19 cellular contexts compared by ENCODE assay signal in the genomic region with DNA sequence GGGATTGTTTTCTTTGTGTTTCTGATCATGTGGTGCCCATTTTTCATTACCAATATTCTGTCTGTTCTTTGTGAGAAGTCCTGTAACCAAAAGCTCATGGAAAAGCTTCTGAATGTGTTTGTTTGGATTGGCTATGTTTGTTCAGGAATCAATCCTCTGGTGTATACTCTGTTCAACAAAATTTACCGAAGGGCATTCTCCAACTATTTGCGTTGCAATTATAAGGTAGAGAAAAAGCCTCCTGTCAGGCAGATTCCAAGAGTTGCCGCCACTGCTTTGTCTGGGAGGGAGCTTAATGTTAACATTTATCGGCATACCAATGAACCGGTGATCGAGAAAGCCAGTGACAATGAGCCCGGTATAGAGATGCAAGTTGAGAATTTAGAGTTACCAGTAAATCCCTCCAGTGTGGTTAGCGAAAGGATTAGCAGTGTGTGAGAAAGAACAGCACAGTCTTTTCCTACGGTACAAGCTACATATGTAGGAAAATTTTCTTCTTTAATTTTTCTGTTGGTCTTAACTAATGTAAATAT.
DNase-seq lines count a peak whose midpoint lies in the region; ATAC-seq, FAIRE-seq and TF ChIP-seq lines count a peak whose summit lies in the region.
"Had no signal": no experiment of that assay in that cellular context is flagged by ENCODE, and none has a peak within 500 bp of the region (broad histone marks: within the 10 kb centered on the region; RNA-seq: fewer than 3 reads in every experiment).

No MANE protein-coding gene starts in this region.

- TF ChIP-seq EP300 in HepG2 (IDR thresholded peaks at IDR 0.05; ENCODE audit: low read depth in 2 of 2, low read length in 2 of 2) = no peak
- no peak for TF ChIP-seq EP300 in HepG2 (CRISPR knock-in tag; IDR thresholded peaks at IDR 0.05; ENCODE audit: borderline replicate concordance)
- no peak for TF ChIP-seq EP300 in upper lobe of left lung (IDR thresholded peaks at IDR 0.05)

- H3K9me3 ChIP-seq in HepG2 (ENCODE audit: low read length) = no peaks in the 10 kb centered on the region
- no peaks in the 10 kb centered on the region for H3K9me3 ChIP-seq in right lobe of liver
- no peaks in the 10 kb centered on the region for H3K9me3 ChIP-seq in iPS-18a (ENCODE audit: control insufficient read depth, low read depth, low read length)
- H3K9me3 ChIP-seq in small intestine (ENCODE audit: control insufficient read depth, low read depth) = no peaks in the 10 kb centered on the region
- H3K9me3 ChIP-seq in upper lobe of left lung = no peaks in the 10 kb centered on the region
- H3K9me3 ChIP-seq: Peyer's patch had no signal

- POLR2A ChIA-PET in HepG2 (lab: Yijun Ruan, JAX) = no interaction called here
- POLR2A ChIA-PET in WTC11 (lab: Charles Lee) = no interaction called here

- H3K79me2 ChIP-seq in HepG2 (ENCODE audit: insufficient read depth, low read length) = no peaks in the 10 kb centered on the region

- in situ Hi-C loops in HepG2 (cut with HindIII; ENCODE audit: extremely low pct_ligation_motif_present, low pct_unique_long_range_greater_than_20kb) = no loop called here

- TF ChIP-seq RAD21 in HepG2 (CRISPR knock-in tag; IDR thresholded peaks at IDR 0.05) = no peak

- peak; percentile 54 for DNase-seq in HepG2 (ENCODE audit: low spot score)
- no peak for DNase-seq in right lobe of liver
- DNase-seq in WTC11 (ENCODE audit: low spot score) = no peak
- DNase-seq in small intestine = no peak
- DNase-seq in D341Med (ENCODE audit: low spot score) = no peak
- DNase-seq in upper lobe of left lung = no peak
- DNase-seq: EL, Kasumi-1, NCI-H1105, NCI-H187 treated with DMSO at 0.1 percent for 48 hours, NCI-H2171, NCI-H446 treated with DMSO at 0.1 percent for 48 hours, NCI-H774, Peyer's patch had no signal

- no peaks in the 10 kb centered on the region for H3K36me3 Mint-ChIP-seq in WTC11
- H3K36me3 Mint-ChIP-seq: IgD-negative memory B cell had no signal

- BruUV-seq in HepG2 (replicated peaks; lab: Mats Ljungman, UMichigan) = no TSS peak

- FAIRE-seq in HepG2 (lab: Jason Lieb, UNC) (no peak), small intestine (lab: Jason Lieb, UNC) (no peak)

- H4K20me1 ChIP-seq in HepG2 (ENCODE audit: insufficient read depth, low read length) = no peaks in the 10 kb centered on the region

- peaks cover 12% of the 10 kb centered on the region; the same call in 1 of the 2 replicates for H3K4me1 ChIP-seq in HepG2 (ENCODE audit: insufficient read depth, low read length)
- H3K4me1 ChIP-seq in right lobe of liver = no peaks in the 10 kb centered on the region
- peaks cover 39% of the 10 kb centered on the region for H3K4me1 ChIP-seq in iPS-18a (ENCODE audit: control insufficient read depth, low read depth, low read length)
- no peaks in the 10 kb centered on the region for H3K4me1 ChIP-seq in small intestine (ENCODE audit: control insufficient read depth in 2 of 2, insufficient read depth in 1 of 2, low read depth in 1 of 2, low read length in 1 of 2)
- H3K4me1 ChIP-seq in upper lobe of left lung = no peaks in the 10 kb centered on the region
- H3K4me1 ChIP-seq: Peyer's patch had no signal

- H3K9me3 Mint-ChIP-seq in WTC11 = no peaks in the 10 kb centered on the region

- intact Hi-C loops in HepG2 (cut with micrococcal nuclease; ENCODE audit: unreplicated experiment) = no loop called here
- intact Hi-C loops in right lobe of liver (cut with DNase I) = no loop called here

- TF ChIP-seq CTCF in HepG2 (CRISPR knock-in tag; IDR thresholded peaks at IDR 0.05) (no peak), right lobe of liver (IDR thresholded peaks at IDR 0.05) (no peak), WTC11 (IDR thresholded peaks at IDR 0.05) (no peak), upper lobe of left lung (IDR thresholded peaks at IDR 0.05) (no peak)

- ATAC-seq in HepG2 = peak; percentile 79
- no peak for ATAC-seq in right lobe of liver
- peak; percentile 96 for ATAC-seq in WTC11
- no peak for ATAC-seq in GM19023 (IDR thresholded peaks at IDR 0.05; ENCODE audit: unreplicated experiment)
- no peak for ATAC-seq in upper lobe of left lung (ENCODE audit: low FRiP score in 2 of 2)
- ATAC-seq: Right ventricle myocardium inferior had no signal

- no peak for TF ChIP-seq POLR2A in HepG2 (IDR thresholded peaks at IDR 0.05; ENCODE audit: insufficient read depth in 1 of 2, low read depth in 2 of 2, low read length in 2 of 2)
- TF ChIP-seq POLR2A in right lobe of liver (IDR thresholded peaks at IDR 0.05) = no peak
- no peak for TF ChIP-seq POLR2A in upper lobe of left lung (IDR thresholded peaks at IDR 0.05)

- peak overlapping the region; percentile 54 for H3K4me3 Mint-ChIP-seq in WTC11
- H3K4me3 Mint-ChIP-seq: IgD-negative memory B cell had no signal

- H3K27me3 ChIP-seq in HepG2 (ENCODE audit: control insufficient read depth in 1 of 2, insufficient read depth in 2 of 2, low read length in 2 of 2) = no peaks in the 10 kb centered on the region
- no peaks in the 10 kb centered on the region for H3K27me3 ChIP-seq in right lobe of liver
- peaks cover 9% of the 10 kb centered on the region for H3K27me3 ChIP-seq in iPS-18a (ENCODE audit: control insufficient read depth, insufficient read depth, low read length)
- no peaks in the 10 kb centered on the region for H3K27me3 ChIP-seq in small intestine (ENCODE audit: control insufficient read depth in 2 of 2, insufficient read depth in 2 of 2, low read length in 2 of 2)
- no peaks in the 10 kb centered on the region for H3K27me3 ChIP-seq in upper lobe of left lung
- H3K27me3 ChIP-seq: Peyer's patch had no signal

- H2AFZ ChIP-seq in HepG2 (ENCODE audit: low read length) = no peak overlapping the region

- no peak overlapping the region for H3K4me2 ChIP-seq in HepG2 (ENCODE audit: low read depth, low read length)

- no peak overlapping the region for H3K4me3 ChIP-seq in HepG2 (replicated peaks in 1 of 3; ENCODE audit: insufficient read depth in 1 of 3, low read depth in 2 of 3, low read length in 3 of 3)
- no peak overlapping the region for H3K4me3 ChIP-seq in right lobe of liver
- H3K4me3 ChIP-seq in iPS-18a (ENCODE audit: low read length) = peak overlapping the region; percentile 44
- no peak overlapping the region for H3K4me3 ChIP-seq in small intestine (ENCODE audit: low read depth in 1 of 2, low read length in 2 of 2)
- H3K4me3 ChIP-seq in upper lobe of left lung = no peak overlapping the region
- H3K4me3 ChIP-seq: Peyer's patch had no signal

- CTCF ChIA-PET in HepG2 (lab: Yijun Ruan, JAX; ENCODE audit: low intra/inter-chr PET ratio, low total read pairs) (no interaction called here), WTC11 (lab: Charles Lee) (no interaction called here)

- H3K9ac ChIP-seq in HepG2 (ENCODE audit: insufficient read depth, low read depth, low read length) (no peak overlapping the region), iPS-18a (ENCODE audit: low read length) (peak overlapping the region; percentile 2)

- peaks cover 39% of the 10 kb centered on the region for H3K4me1 Mint-ChIP-seq in WTC11

- no peak overlapping the region for H3K27ac ChIP-seq in HepG2 (ENCODE audit: extremely low read length, insufficient read depth, low read length)
- H3K27ac ChIP-seq in right lobe of liver = no peak overlapping the region
- H3K27ac ChIP-seq in iPS-18a (ENCODE audit: low read length) = peak overlapping the region; percentile 11
- no peak overlapping the region for H3K27ac ChIP-seq in small intestine (ENCODE audit: low read depth in 1 of 2, low read length in 1 of 2)
- no peak overlapping the region for H3K27ac ChIP-seq in upper lobe of left lung
- H3K27ac ChIP-seq: C4-2B, Peyer's patch had no signal

- peak overlapping the region; percentile 87 for H3K27ac Mint-ChIP-seq in WTC11

- peaks cover 8% of the 10 kb centered on the region for H3K27me3 Mint-ChIP-seq in WTC11 (ENCODE audit: low read depth)
- H3K27me3 Mint-ChIP-seq: IgD-negative memory B cell had no signal

- 4% methylated on average over 4 of the region's 9 CpGs for WGBS in HepG2 (ENCODE audit: low lambda C conversion rate)
- WGBS in right lobe of liver (ENCODE audit: insufficient coverage, low coverage, low lambda C conversion rate, missing lambda C conversion rate) = 26% methylated on average over 9 of the region's 9 CpGs
- 26 to 45% (median 34%) methylated on average over 9 of the region's 9 CpGs for WGBS in small intestine, 3 donors
- 42 to 52% methylated on average over 6 to 9 of the region's 9 CpGs for WGBS in upper lobe of left lung, 2 donors

- no peaks in the 10 kb centered on the region for H3K36me3 ChIP-seq in HepG2 (replicated peaks in 1 of 2; ENCODE audit: control insufficient read depth in 1 of 2, insufficient read depth in 2 of 2, low read length in 2 of 2)
- no peaks in the 10 kb centered on the region for H3K36me3 ChIP-seq in right lobe of liver
- no peaks in the 10 kb centered on the region for H3K36me3 ChIP-seq in iPS-18a (ENCODE audit: control insufficient read depth, low read depth, low read length)
- no peaks in the 10 kb centered on the region for H3K36me3 ChIP-seq in small intestine (ENCODE audit: control insufficient read depth in 2 of 2, insufficient read depth in 2 of 2, low read length in 2 of 2)
- H3K36me3 ChIP-seq in upper lobe of left lung = no peaks in the 10 kb centered on the region
- H3K36me3 ChIP-seq: Peyer's patch had no signal

TF ChIP-seq in WTC11, 78 proteins besides CTCF, POLR2A, EP300 and RAD21 (continues in another document):
- TF ChIP-seq NFATC4 (CRISPR knock-in tag; IDR thresholded peaks at IDR 0.05) (no peak), JAZF1 (CRISPR knock-in tag; IDR thresholded peaks at IDR 0.05) (no peak), ZNF423 (CRISPR knock-in tag; IDR thresholded peaks at IDR 0.05) (no peak), GABPB1 (CRISPR knock-in tag; IDR thresholded peaks at IDR 0.05) (no peak), KAT7 (CRISPR knock-in tag; IDR thresholded peaks at IDR 0.05; ENCODE audit: borderline replicate concordance) (no peak), FOXK1 (CRISPR knock-in tag; IDR thresholded peaks at IDR 0.05) (no peak)
- TF ChIP-seq, protein P1, sequence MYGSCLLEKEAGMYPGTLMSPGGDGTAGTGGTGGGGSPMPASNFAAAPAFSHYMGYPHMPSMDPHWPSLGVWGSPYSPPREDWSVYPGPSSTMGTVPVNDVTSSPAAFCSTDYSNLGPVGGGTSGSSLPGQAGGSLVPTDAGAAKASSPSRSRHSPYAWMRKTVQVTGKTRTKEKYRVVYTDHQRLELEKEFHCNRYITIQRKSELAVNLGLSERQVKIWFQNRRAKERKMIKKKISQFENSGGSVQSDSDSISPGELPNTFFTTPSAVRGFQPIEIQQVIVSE (CRISPR knock-in tag; IDR thresholded peaks at IDR 0.05; ENCODE audit: borderline replicate concordance) = no peak

Comparison
In these comparisons a context has a peak if more than half of its experiments do, and no peak if none do; other contexts are left out.
1. ATAC-seq: peak in HepG2 (single experiment) and WTC11 (single experiment); none in right lobe of liver (0 of 4), GM19023 (single experiment) and upper lobe of left lung (0 of 2).